Comparison of ENCODE assay signal across 1 cellular context in genomic region chr15:73732911-73733310, GRCh38.
TF ChIP-seq lines count a peak whose summit lies in the region.

No MANE protein-coding gene starts in this region.

TF ChIP-seq in H1, 55 proteins besides CTCF, POLR2A, EP300 and RAD21:
- no peak for TF ChIP-seq BCL11A (IDR thresholded peaks at IDR 0.05; ENCODE audit: low read depth in 2 of 2, low read length in 2 of 2)
- no peak for TF ChIP-seq HDAC6 (IDR thresholded peaks at IDR 0.05; ENCODE audit: low read depth, low read length)
